8 cellular contexts compared by ENCODE assay signal in the genomic region with DNA sequence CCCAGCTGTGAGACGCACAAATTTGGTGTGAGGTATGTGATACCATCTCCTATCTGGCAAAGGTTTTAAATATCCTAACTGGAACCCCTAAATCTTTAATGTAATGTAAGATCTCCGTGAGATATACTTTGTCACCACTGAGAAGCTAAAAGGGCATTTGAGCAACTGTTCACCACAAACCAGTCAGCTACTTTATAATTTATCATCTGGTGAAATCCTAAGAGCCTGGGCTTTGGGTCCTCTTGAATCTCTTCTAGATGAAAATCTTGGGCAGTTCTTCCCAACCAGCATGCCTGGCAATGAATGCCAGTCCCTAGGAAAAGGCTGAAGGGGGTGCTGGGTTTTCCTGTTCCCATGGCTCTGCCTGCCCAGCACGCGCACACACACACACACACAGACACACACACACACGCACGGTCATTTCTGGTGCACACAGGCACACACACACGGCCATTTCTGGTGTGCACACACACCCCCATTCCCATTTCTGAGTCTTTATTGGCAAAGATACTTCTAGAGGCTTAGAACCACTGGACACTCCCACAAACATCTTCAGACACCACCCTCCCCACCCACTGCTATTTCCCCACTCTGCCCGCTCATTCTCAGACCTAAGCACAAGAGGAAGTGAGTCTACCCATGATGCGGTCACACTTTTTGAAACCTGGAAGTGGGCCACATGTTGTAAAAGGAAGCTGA.
DNase-seq lines count a peak whose midpoint lies in the region; ATAC-seq lines count a peak whose summit lies in the region.

No MANE protein-coding gene starts in this region.

- ATAC-seq in GM19324 (IDR thresholded peaks at IDR 0.05; ENCODE audit: low FRiP score, unreplicated experiment), result peak; percentile 64
- ATAC-seq in HG03457 (IDR thresholded peaks at IDR 0.05; ENCODE audit: unreplicated experiment), result peak; percentile 40

- H3K4me1 Mint-ChIP-seq in T-helper 1 cell treated with Interleukin-12 subunit alpha and Interleukin-12 subunit beta and Interleukin-4 antibody, amounts not matched to agents 30 μg/mL and 1 μg/mL, for 36 hours (ENCODE audit: low read depth), result peaks cover 49% of the 10 kb centered on the region

- no peaks in the 10 kb centered on the region for H3K9me3 Mint-ChIP-seq in T-helper 1 cell treated with Interleukin-12 subunit alpha and Interleukin-12 subunit beta and Interleukin-4 antibody, amounts not matched to agents 30 μg/mL and 1 μg/mL, for 36 hours

- DNase-seq in AG08396 (ENCODE audit: low spot score) (peak; percentile 80), amniotic epithelial cell (ENCODE audit: low read depth) (peak; percentile 99), hippocampal formation (lab: John Stamatoyannopoulos, UW) (peak; percentile 22 to 35), DMS53 (lab: John Stamatoyannopoulos, UW) (no peak)
- DNase-seq in stimulated activated CD4-positive, alpha-beta T cell treated with anti-CD3 and anti-CD28 coated beads, Interleukin-4, amount 100 ng/mL, for 24 hours, result peak; percentile 75

- peaks cover 4% of the 10 kb centered on the region for H3K36me3 Mint-ChIP-seq in T-helper 1 cell treated with Interleukin-12 subunit alpha and Interleukin-12 subunit beta and Interleukin-4 antibody, amounts not matched to agents 30 μg/mL and 1 μg/mL, for 36 hours (ENCODE audit: low read depth)

- H3K4me3 Mint-ChIP-seq in T-helper 1 cell treated with Interleukin-12 subunit alpha and Interleukin-12 subunit beta and Interleukin-4 antibody, amounts not matched to agents 30 μg/mL and 1 μg/mL, for 36 hours, result peak overlapping the region; percentile 45

- peaks cover 4% of the 10 kb centered on the region for H3K27me3 Mint-ChIP-seq in T-helper 1 cell treated with Interleukin-12 subunit alpha and Interleukin-12 subunit beta and Interleukin-4 antibody, amounts not matched to agents 30 μg/mL and 1 μg/mL, for 36 hours (ENCODE audit: low read depth)

- peak overlapping the region; percentile 53 for H3K27ac Mint-ChIP-seq in T-helper 1 cell treated with Interleukin-12 subunit alpha and Interleukin-12 subunit beta and Interleukin-4 antibody, amounts not matched to agents 30 μg/mL and 1 μg/mL, for 36 hours
